In genomic region chr6:122758927-122759334, GRCh38 we compare ENCODE assay signal across 2 cellular contexts.
TF ChIP-seq lines count a peak whose summit lies in the region.

No MANE protein-coding gene starts in this region.

TF ChIP-seq in GM12878, 131 proteins besides CTCF, POLR2A, EP300 and RAD21 (continued from another document):
- TF ChIP-seq TAF1 (IDR thresholded peaks at IDR 0.05; ENCODE audit: borderline replicate concordance, low read depth, low read length): no peak
- 0 out of 2 replicates have a peak, but pooled peaks have one; percentile 17 for TF ChIP-seq PKNOX1 (IDR thresholded peaks at IDR 0.05)
- TF ChIP-seq MTA2 (IDR thresholded peaks at IDR 0.05; ENCODE audit: low read depth): peak; percentile 20; the same call in 1 of the 2 replicates
- peak; percentile 72 for TF ChIP-seq RELB (IDR thresholded peaks at IDR 0.05; ENCODE audit: low read depth)
- TF ChIP-seq IKZF2 (IDR thresholded peaks at IDR 0.05): peak; percentile 33 to 37; a peak in 3 of 4 replicates
- peak; percentile 64 for TF ChIP-seq MEF2B (IDR thresholded peaks at IDR 0.05; ENCODE audit: partially characterized antibody, poor library complexity, severe bottlenecking)
- peak; percentile 57; the same call in 1 of the 3 replicates for TF ChIP-seq POU2F2 (IDR thresholded peaks at IDR 0.05; ENCODE audit: borderline replicate concordance, low read depth, low read length)
TF ChIP-seq in GM12878: peak in this region for 6.

TF ChIP-seq in SK-N-SH, 30 proteins besides CTCF, POLR2A, EP300 and RAD21 (continued from another document):
- TF ChIP-seq USF1 (IDR thresholded peaks at IDR 0.05; ENCODE audit: borderline replicate concordance, low read depth): no peak
- no peak for TF ChIP-seq MEF2A (IDR thresholded peaks at IDR 0.05; ENCODE audit: borderline replicate concordance, low read depth)
